In the genomic region with DNA sequence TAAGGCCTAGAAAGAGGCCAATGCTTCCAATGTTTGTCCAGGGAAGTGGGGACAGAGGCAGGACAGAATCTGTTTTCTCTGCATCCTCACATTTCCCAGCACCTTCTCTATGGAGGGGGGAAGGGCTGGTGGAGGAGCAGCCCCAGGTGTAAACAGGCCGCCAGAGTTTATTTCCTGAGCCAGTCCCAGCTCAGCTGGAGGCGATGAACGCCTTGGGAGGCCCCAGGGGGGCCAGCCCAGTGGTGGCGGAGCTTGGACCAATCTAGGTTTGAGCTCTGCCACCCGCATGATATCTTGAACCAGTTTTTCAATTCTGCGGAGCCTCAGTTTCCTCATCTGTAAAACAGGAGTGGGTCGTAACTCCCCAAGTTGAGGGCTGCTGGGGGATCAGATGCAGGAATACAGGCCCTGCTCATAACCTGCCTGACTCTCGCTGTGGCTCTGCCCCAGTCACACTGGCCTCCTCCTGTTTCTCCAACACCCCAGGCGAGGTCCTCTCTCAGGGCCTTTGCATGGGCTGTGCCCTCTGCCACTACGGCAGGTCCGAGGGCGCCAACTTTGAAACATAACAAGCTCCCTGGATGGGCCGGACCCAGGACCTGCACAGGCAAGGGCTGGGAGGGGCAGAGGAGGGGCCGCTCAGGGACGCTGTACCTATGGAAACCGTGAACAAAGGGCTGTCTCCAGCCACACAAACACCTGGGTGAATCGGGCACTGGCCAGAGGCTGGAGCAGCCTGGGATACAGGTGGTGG, we compare ENCODE assay signal across 9 cellular contexts. TPM values are rescaled to one million over a fixed set of nuclear protein-coding genes. Genes with fewer than 3 reads are reported as not detected.
DNase-seq lines count a peak whose midpoint lies in the region; ATAC-seq and TF ChIP-seq lines count a peak whose summit lies in the region.
"Had no signal": no experiment of that assay in that cellular context is flagged by ENCODE, and none has a peak within 500 bp of the region (broad histone marks: within the 10 kb centered on the region; RNA-seq: fewer than 3 reads in every experiment).

No MANE protein-coding gene starts in this region.

- H3K36me3 ChIP-seq in liver (ENCODE audit: control insufficient read depth in 4 of 4, insufficient read depth in 3 of 4, low read depth in 1 of 4, low read length in 3 of 4) (peaks cover 0 to 2% (median 0%) of the 10 kb centered on the region in 4 donors), thyroid gland (no peaks in the 10 kb centered on the region)

- no peaks in the 10 kb centered on the region for H3K36me3 Mint-ChIP-seq in activated T-cell treated with anti-CD3 and anti-CD28 coated beads, Interleukin-2, amount 50 U/mL, for 4 hours (ENCODE audit: insufficient read depth)
- peaks cover 0 to 5% of the 10 kb centered on the region in 2 donors for H3K36me3 Mint-ChIP-seq in activated naive CD4-positive, alpha-beta T cell treated with anti-CD3 and anti-CD28 coated beads, Interleukin-2, amount 50 U/mL, for 72 hours

- no peak for TF ChIP-seq CTCF in liver (IDR thresholded peaks at IDR 0.05; ENCODE audit: low read depth, low read length, missing input control)
- no peak for TF ChIP-seq CTCF in thyroid gland (IDR thresholded peaks at IDR 0.05)

- 26% methylated on average over 17 of the region's 17 CpGs for WGBS in liver
- 71 to 78% methylated on average over 11 to 15 of the region's 17 CpGs for WGBS in thyroid gland, 2 donors

- H3K27ac Mint-ChIP-seq in activated naive CD4-positive, alpha-beta T cell treated with anti-CD3 and anti-CD28 coated beads, Interleukin-2, amount 50 U/mL, for 72 hours = peak overlapping the region; percentile 93 to 97

- intact Hi-C loops in thyroid gland (cut with DNase I) (no loop called here), sciatic nerve (cut with DNase I) (no loop called here)

- H3K27ac ChIP-seq in liver (ENCODE audit: low read depth in 1 of 2, low read length in 2 of 2) = peak overlapping the region; percentile 76 to 83
- peak overlapping the region in 2 of 3 donors; percentile 0 to 61 for H3K27ac ChIP-seq in thyroid gland

- H3K4me1 ChIP-seq in liver (ENCODE audit: control insufficient read depth in 4 of 4, insufficient read depth in 4 of 4, low read length in 3 of 4) (peaks cover 4 to 31% (median 28%) of the 10 kb centered on the region in 4 donors), thyroid gland (peaks cover 8 to 16% of the 10 kb centered on the region in 2 donors)

- H3K4me3 Mint-ChIP-seq in activated T-cell treated with anti-CD3 and anti-CD28 coated beads, Interleukin-2, amount 50 U/mL, for 4 hours = peak overlapping the region; percentile 94

- H3K27me3 ChIP-seq in liver (ENCODE audit: control insufficient read depth in 4 of 4, insufficient read depth in 4 of 4, low read length in 3 of 4) (no peaks in the 10 kb centered on the region), thyroid gland (no peaks in the 10 kb centered on the region)

- ATAC-seq in activated T-cell treated with anti-CD3 and anti-CD28 coated beads, Interleukin-2, amount 50 U/mL, for 4 hours = no peak
- ATAC-seq in activated naive CD4-positive, alpha-beta T cell treated with anti-CD3 and anti-CD28 coated beads, Interleukin-2, amount 50 U/mL, for 72 hours = no peak
- no peak for ATAC-seq in sciatic nerve

- peak overlapping the region; percentile 83 to 92 (median 87) for H3K4me3 ChIP-seq in liver (ENCODE audit: low read depth in 1 of 3, low read length in 3 of 3)
- H3K4me3 ChIP-seq in thyroid gland (replicated peaks in 1 of 3) = peak overlapping the region in 1 of 3 donors; percentile 45

- H3K27me3 Mint-ChIP-seq in activated T-cell treated with anti-CD3 and anti-CD28 coated beads, Interleukin-2, amount 50 U/mL, for 4 hours (ENCODE audit: low read depth) = no peaks in the 10 kb centered on the region

- no peak for TF ChIP-seq RAD21 in liver (IDR thresholded peaks at IDR 0.05)

- TF ChIP-seq POLR2A in thyroid gland (IDR thresholded peaks at IDR 0.05) = no peak

- peak overlapping the region; percentile 63 to 69 for H3K9ac ChIP-seq in liver (ENCODE audit: low read depth in 1 of 2, low read length in 2 of 2)

- H3K4me1 Mint-ChIP-seq in activated T-cell treated with anti-CD3 and anti-CD28 coated beads, Interleukin-2, amount 50 U/mL, for 4 hours (ENCODE audit: low read depth) = peaks cover 30% of the 10 kb centered on the region

- no peak for DNase-seq in activated T-cell treated with anti-CD3 and anti-CD28 coated beads, Interleukin-2, amount 50 U/mL, for 4 hours
- no peak for DNase-seq in activated T-cell treated with anti-CD3 and anti-CD28 coated beads, Interleukin-2, amount 50 U/mL, for 48 hours
- no peak for DNase-seq in activated naive CD4-positive, alpha-beta T cell treated with anti-CD3 and anti-CD28 coated beads, Interleukin-2, amount 50 U/mL, for 72 hours (ENCODE audit: low spot score in 2 of 2)
- DNase-seq in thyroid gland (no peak), MV-4-11 (lab: John Stamatoyannopoulos, UW) (no peak), NCI-H226 (no peak), sciatic nerve (ENCODE audit: low spot score) (no peak)
- DNase-seq: GF-D8 had no signal

- H3K9me3 Mint-ChIP-seq in activated T-cell treated with anti-CD3 and anti-CD28 coated beads, Interleukin-2, amount 50 U/mL, for 4 hours = no peaks in the 10 kb centered on the region
- H3K9me3 Mint-ChIP-seq in activated naive CD4-positive, alpha-beta T cell treated with anti-CD3 and anti-CD28 coated beads, Interleukin-2, amount 50 U/mL, for 72 hours = no peaks in the 10 kb centered on the region

- H3K9me3 ChIP-seq in liver (ENCODE audit: control insufficient read depth in 4 of 4, low read length in 3 of 4) = no peaks in the 10 kb centered on the region
- H3K9me3 ChIP-seq in thyroid gland = no peaks in the 10 kb centered on the region

TF ChIP-seq in liver, 16 proteins besides CTCF, POLR2A, EP300 and RAD21 (continues in another document):
- TF ChIP-seq NR2F2 (IDR thresholded peaks at IDR 0.05) = no peak
- TF ChIP-seq HNF4G (IDR thresholded peaks at IDR 0.05) = no peak
- TF ChIP-seq HNF4A (conservative IDR thresholded peaks at IDR 0.05) = no peak
- no peak for TF ChIP-seq FOXA2 (IDR thresholded peaks at IDR 0.05)
- TF ChIP-seq RXRA (IDR thresholded peaks at IDR 0.05) = no peak
- TF ChIP-seq, protein P1, sequence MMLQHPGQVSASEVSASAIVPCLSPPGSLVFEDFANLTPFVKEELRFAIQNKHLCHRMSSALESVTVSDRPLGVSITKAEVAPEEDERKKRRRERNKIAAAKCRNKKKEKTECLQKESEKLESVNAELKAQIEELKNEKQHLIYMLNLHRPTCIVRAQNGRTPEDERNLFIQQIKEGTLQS (IDR thresholded peaks at IDR 0.05) = no peak
- TF ChIP-seq, protein P2, sequence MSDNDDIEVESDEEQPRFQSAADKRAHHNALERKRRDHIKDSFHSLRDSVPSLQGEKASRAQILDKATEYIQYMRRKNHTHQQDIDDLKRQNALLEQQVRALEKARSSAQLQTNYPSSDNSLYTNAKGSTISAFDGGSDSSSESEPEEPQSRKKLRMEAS (IDR thresholded peaks at IDR 0.05) = no peak
- no peak for TF ChIP-seq TAF1 (conservative IDR thresholded peaks at IDR 0.05)
- TF ChIP-seq EGR1 (IDR thresholded peaks at IDR 0.05; ENCODE audit: low read depth in 2 of 2) = no peak
- TF ChIP-seq, protein P3, sequence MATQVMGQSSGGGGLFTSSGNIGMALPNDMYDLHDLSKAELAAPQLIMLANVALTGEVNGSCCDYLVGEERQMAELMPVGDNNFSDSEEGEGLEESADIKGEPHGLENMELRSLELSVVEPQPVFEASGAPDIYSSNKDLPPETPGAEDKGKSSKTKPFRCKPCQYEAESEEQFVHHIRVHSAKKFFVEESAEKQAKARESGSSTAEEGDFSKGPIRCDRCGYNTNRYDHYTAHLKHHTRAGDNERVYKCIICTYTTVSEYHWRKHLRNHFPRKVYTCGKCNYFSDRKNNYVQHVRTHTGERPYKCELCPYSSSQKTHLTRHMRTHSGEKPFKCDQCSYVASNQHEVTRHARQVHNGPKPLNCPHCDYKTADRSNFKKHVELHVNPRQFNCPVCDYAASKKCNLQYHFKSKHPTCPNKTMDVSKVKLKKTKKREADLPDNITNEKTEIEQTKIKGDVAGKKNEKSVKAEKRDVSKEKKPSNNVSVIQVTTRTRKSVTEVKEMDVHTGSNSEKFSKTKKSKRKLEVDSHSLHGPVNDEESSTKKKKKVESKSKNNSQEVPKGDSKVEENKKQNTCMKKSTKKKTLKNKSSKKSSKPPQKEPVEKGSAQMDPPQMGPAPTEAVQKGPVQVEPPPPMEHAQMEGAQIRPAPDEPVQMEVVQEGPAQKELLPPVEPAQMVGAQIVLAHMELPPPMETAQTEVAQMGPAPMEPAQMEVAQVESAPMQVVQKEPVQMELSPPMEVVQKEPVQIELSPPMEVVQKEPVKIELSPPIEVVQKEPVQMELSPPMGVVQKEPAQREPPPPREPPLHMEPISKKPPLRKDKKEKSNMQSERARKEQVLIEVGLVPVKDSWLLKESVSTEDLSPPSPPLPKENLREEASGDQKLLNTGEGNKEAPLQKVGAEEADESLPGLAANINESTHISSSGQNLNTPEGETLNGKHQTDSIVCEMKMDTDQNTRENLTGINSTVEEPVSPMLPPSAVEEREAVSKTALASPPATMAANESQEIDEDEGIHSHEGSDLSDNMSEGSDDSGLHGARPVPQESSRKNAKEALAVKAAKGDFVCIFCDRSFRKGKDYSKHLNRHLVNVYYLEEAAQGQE (IDR thresholded peaks at IDR 0.05) = no peak

RNA-seq across cellular contexts. Expression of a gene that starts 1.1 kb away (rescaled TPM):
- total RNA-seq in activated T-cell treated with anti-CD3 and anti-CD28 coated beads, Interleukin-2, amount 50 U/mL, for 4 hours = 1 to 10 TPM; 3.2 to 4.0 (median 3.9) TPM
- 10 to 100 TPM; 25.9 to 31.3 TPM for total RNA-seq in activated naive CD4-positive, alpha-beta T cell treated with anti-CD3 and anti-CD28 coated beads, Interleukin-2, amount 50 U/mL, for 72 hours
- total RNA-seq in liver (10 to 100 TPM; 15.6 to 29.0 TPM), thyroid gland (1 to 10 TPM; 3.8 to 9.5 (median 7.8) TPM), sciatic nerve (12.8 TPM)
- polyA plus RNA-seq in liver = 10 to 100 TPM; 19.1 to 21.2 TPM

RNA-seq across cellular contexts. Expression of a gene that starts 29.7 kb away (rescaled TPM):
- total RNA-seq in activated T-cell treated with anti-CD3 and anti-CD28 coated beads, Interleukin-2, amount 50 U/mL, for 4 hours = 100 to 1,000 TPM; 129 to 150 (median 134) TPM
- 10 to 100 TPM; 40.2 to 48.5 TPM for total RNA-seq in activated naive CD4-positive, alpha-beta T cell treated with anti-CD3 and anti-CD28 coated beads, Interleukin-2, amount 50 U/mL, for 72 hours
- total RNA-seq in liver (10 to 100 TPM; 85.1 to 88.9 TPM), thyroid gland (10 to 100 TPM; 48.0 to 72.6 (median 65.2) TPM), sciatic nerve (49.1 TPM)
- polyA plus RNA-seq in liver = 100 to 1,000 TPM; 198 to 222 TPM
